ENCODE assay signal across 22 cellular contexts in genomic region chr5:34051374-34051980, GRCh38. TPM values are rescaled to one million over a fixed set of nuclear protein-coding genes. Genes with fewer than 3 reads are reported as not detected.
DNase-seq lines count a peak whose midpoint lies in the region; TF ChIP-seq lines count a peak whose summit lies in the region.
"Had no signal": no experiment of that assay in that cellular context is flagged by ENCODE, and none has a peak within 500 bp of the region (broad histone marks: within the 10 kb centered on the region; RNA-seq: fewer than 3 reads in every experiment).

No MANE protein-coding gene starts in this region.

- TF ChIP-seq CTCF in C4-2B (conservative IDR thresholded peaks at IDR 0.05) = no peak
- no peak for TF ChIP-seq CTCF in fibroblast of the aortic adventitia (IDR thresholded peaks at IDR 0.05; ENCODE audit: insufficient read depth, low read length)
- TF ChIP-seq CTCF in prostate gland (IDR thresholded peaks at IDR 0.05) = no peak

- TF ChIP-seq POLR2A in prostate gland (IDR thresholded peaks at IDR 0.05) = no peak

- intact Hi-C loops in prostate gland (cut with DNase I) = no loop called here

- H3K4me3 ChIP-seq in fibroblast of the aortic adventitia (ENCODE audit: low read depth, low read length) (no peak overlapping the region), prostate gland (no peak overlapping the region)

- H3K4me1 ChIP-seq in prostate gland (replicated peaks) = no peaks in the 10 kb centered on the region

- H3K36me3 ChIP-seq in prostate gland = no peaks in the 10 kb centered on the region

- DNase-seq in dermis blood vessel endothelial cell = peak; percentile 39
- peak; percentile 49 for DNase-seq in fibroblast of the aortic adventitia (ENCODE audit: low read depth)
- no peak for DNase-seq in prostate gland (ENCODE audit: low spot score)
- no peak for DNase-seq in COLO829 (ENCODE audit: low spot score)
- DNase-seq in NCI-H1092 treated with DMSO at 0.1 percent for 48 hours (lab: John Stamatoyannopoulos, UW) = no peak
- no peak for DNase-seq in NCI-H82 treated with DMSO at 0.1 percent for 48 hours (lab: John Stamatoyannopoulos, UW; ENCODE audit: unreplicated experiment)
- DNase-seq: C1 segment of cervical spinal cord; CD8-positive, alpha-beta T cell; DMS 273 treated with DMSO at 0.1 percent for 48 hours; DMS79; EL; GF-D8; Karpas-422; NCI-H1105 treated with DMSO at 0.1 percent for 48 hours; NCI-H146; NCI-H1930; NCI-H446; NCI-H524 treated with DMSO at 0.1 percent for 48 hours; NCI-H774; RPMI8226; SHP77 had no signal

- H3K27me3 ChIP-seq in prostate gland (replicated peaks; ENCODE audit: insufficient read depth) = no peaks in the 10 kb centered on the region

- H3K9me3 ChIP-seq in prostate gland = no peaks in the 10 kb centered on the region

- 76% methylated on average over 4 of the region's 4 CpGs for whole genome bisulfite sequencing in prostate gland

- H3K27ac ChIP-seq in C4-2B (peak overlapping the region; percentile 45), prostate gland (peak overlapping the region; percentile 41 to 62)

RNA-seq across cellular contexts. Expression of gene C1QTNF3, which starts 8.5 kb away (rescaled TPM):
- total RNA-seq in dermis blood vessel endothelial cell (under 0.01 and 0.51 TPM in 2 replicates), fibroblast of the aortic adventitia (ENCODE audit: low replicate concordance) (1.9 and 8.3 TPM in 2 replicates), prostate gland (1 to 10 TPM; 1.6 to 8.2 TPM)

RNA-seq across cellular contexts. Expression of gene AMACR, which starts 43.6 kb away (rescaled TPM):
- total RNA-seq in dermis blood vessel endothelial cell (18.9 and 21.7 TPM in 2 replicates), fibroblast of the aortic adventitia (ENCODE audit: low replicate concordance) (10.7 and 19.1 TPM in 2 replicates), prostate gland (10 to 100 TPM; 14.8 to 21.8 TPM)

Comparison
In these comparisons a context has a peak if more than half of its experiments do, and no peak if none do; other contexts are left out.
1. DNase-seq: peak in dermis blood vessel endothelial cell (single experiment) and fibroblast of the aortic adventitia (single experiment); none in prostate gland (single experiment), COLO829 (single experiment), NCI-H1092 treated with DMSO at 0.1 percent for 48 hours (single experiment) and NCI-H82 treated with DMSO at 0.1 percent for 48 hours (single experiment).